ENCODE assay signal across 15 cellular contexts in the genomic region with DNA sequence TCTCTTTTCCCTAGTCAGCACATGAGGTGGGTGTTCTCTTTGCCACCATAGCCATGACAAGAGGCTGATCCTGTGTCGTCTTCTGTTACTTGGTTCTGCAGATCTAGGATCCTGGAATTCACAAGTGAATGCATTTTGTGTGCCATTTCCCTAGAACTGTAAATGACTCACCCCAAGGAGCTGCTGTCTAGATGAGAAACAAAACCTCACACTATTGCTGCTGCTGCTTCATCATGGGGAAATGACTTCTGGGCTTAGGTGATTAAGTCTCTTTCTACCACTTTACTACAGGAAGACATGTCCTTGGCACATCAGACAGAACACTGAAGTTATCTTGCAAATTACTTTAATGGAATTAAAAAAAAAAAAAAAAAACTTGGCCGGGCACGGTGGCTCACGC. TPM values are rescaled to one million over a fixed set of nuclear protein-coding genes. Genes with fewer than 3 reads are reported as not detected.
DNase-seq lines count a peak whose midpoint lies in the region; ATAC-seq and TF ChIP-seq lines count a peak whose summit lies in the region.
"Had no signal": no experiment of that assay in that cellular context is flagged by ENCODE, and none has a peak within 500 bp of the region (broad histone marks: within the 10 kb centered on the region; RNA-seq: fewer than 3 reads in every experiment).

No MANE protein-coding gene starts in this region.

- TF ChIP-seq CTCF in parathyroid adenoma (IDR thresholded peaks at IDR 0.05), result no peak

- no peaks in the 10 kb centered on the region for H3K9me3 Mint-ChIP-seq in activated T-cell treated with anti-CD3 and anti-CD28 coated beads, Interleukin-2, amount 50 U/mL, for 24 hours

- no peaks in the 10 kb centered on the region for H3K27me3 ChIP-seq in parathyroid adenoma (ENCODE audit: control insufficient read depth, insufficient read depth, low read length)
- H3K27me3 ChIP-seq: brain microvascular endothelial cell, Peyer's patch, upper lobe of right lung had no signal

- H3K36me3 Mint-ChIP-seq in activated T-cell treated with anti-CD3 and anti-CD28 coated beads, Interleukin-2, amount 50 U/mL, for 24 hours (ENCODE audit: low read depth), result no peaks in the 10 kb centered on the region
- H3K36me3 Mint-ChIP-seq: naive B cell had no signal

- no peak overlapping the region for H2AFZ ChIP-seq in parathyroid adenoma

- H3K27ac Mint-ChIP-seq in activated T-cell treated with anti-CD3 and anti-CD28 coated beads, Interleukin-2, amount 50 U/mL, for 24 hours, result peak overlapping the region; percentile 45
- H3K27ac Mint-ChIP-seq: naive B cell had no signal

- peaks cover 47% of the 10 kb centered on the region for H3K4me1 ChIP-seq in parathyroid adenoma
- H3K4me1 ChIP-seq: Peyer's patch, upper lobe of right lung had no signal

- no peak overlapping the region for H3K4me3 ChIP-seq in parathyroid adenoma (ENCODE audit: low read depth, low read length)
- H3K4me3 ChIP-seq: Peyer's patch, skin epidermis, upper lobe of right lung had no signal

- DNase-seq in activated T-cell treated with anti-CD3 and anti-CD28 coated beads, Interleukin-2, amount 50 U/mL, for 24 hours, result no peak
- DNase-seq in activated T-cell treated with anti-CD3 and anti-CD28 coated beads, Interleukin-2, amount 50 U/mL, for 48 hours, result no peak
- DNase-seq in NCI-H226 (peak; percentile 63), epithelial cell of prostate (ENCODE audit: low read depth, low spot score) (peak; percentile 58), ureter (ENCODE audit: low spot score) (no peak), NCI-H2107 (lab: John Stamatoyannopoulos, UW) (no peak)
- DNase-seq: brain microvascular endothelial cell, naive B cell, NCI-H345, Peyer's patch, upper lobe of right lung had no signal

- H3K36me3 ChIP-seq in parathyroid adenoma (ENCODE audit: control insufficient read depth, insufficient read depth, low read length), result no peaks in the 10 kb centered on the region
- H3K36me3 ChIP-seq: brain microvascular endothelial cell, Peyer's patch, upper lobe of right lung had no signal

- H3K9ac ChIP-seq in parathyroid adenoma, result no peak overlapping the region
- H3K9ac ChIP-seq: KMS-11 had no signal

- H3K4me3 Mint-ChIP-seq in activated T-cell treated with anti-CD3 and anti-CD28 coated beads, Interleukin-2, amount 50 U/mL, for 24 hours, result no peak overlapping the region
- H3K4me3 Mint-ChIP-seq: naive B cell had no signal

- ATAC-seq in GM21515 (IDR thresholded peaks at IDR 0.05; ENCODE audit: unreplicated experiment), result no peak
- ATAC-seq: upper lobe of right lung had no signal

- H3K79me2 ChIP-seq in parathyroid adenoma, result peaks cover 9% of the 10 kb centered on the region

- H3K27ac ChIP-seq in epithelial cell of prostate, result peak overlapping the region; percentile 23
- peak overlapping the region; percentile 78 for H3K27ac ChIP-seq in parathyroid adenoma
- H3K27ac ChIP-seq: brain microvascular endothelial cell, KMS-11, Peyer's patch, skin epidermis, upper lobe of right lung had no signal

- peaks cover 26% of the 10 kb centered on the region for H3K4me1 Mint-ChIP-seq in activated T-cell treated with anti-CD3 and anti-CD28 coated beads, Interleukin-2, amount 50 U/mL, for 24 hours (ENCODE audit: low read depth)

- no peaks in the 10 kb centered on the region for H3K9me3 ChIP-seq in parathyroid adenoma (ENCODE audit: control insufficient read depth, low read length)
- H3K9me3 ChIP-seq: Peyer's patch, upper lobe of right lung had no signal

- no peaks in the 10 kb centered on the region for H3K27me3 Mint-ChIP-seq in activated T-cell treated with anti-CD3 and anti-CD28 coated beads, Interleukin-2, amount 50 U/mL, for 24 hours

- no peak overlapping the region for H3K4me2 ChIP-seq in parathyroid adenoma (ENCODE audit: low read length)
- H3K4me2 ChIP-seq: KMS-11 had no signal

RNA-seq across cellular contexts. Expression of gene SLCO3A1, which starts 54.9 kb away (rescaled TPM):
- total RNA-seq in ureter, result 42.3 TPM

Comparison
In these comparisons a context has a peak if more than half of its experiments do, and no peak if none do; other contexts are left out.
1. DNase-seq: peak in NCI-H226 (single experiment) and epithelial cell of prostate (single experiment); none in activated T-cell treated with anti-CD3 and anti-CD28 coated beads, Interleukin-2, amount 50 U/mL, for 24 hours (single experiment), activated T-cell treated with anti-CD3 and anti-CD28 coated beads, Interleukin-2, amount 50 U/mL, for 48 hours (0 of 2), ureter (single experiment) and NCI-H2107 (single experiment).